ENCODE assay signal across 25 cellular contexts in genomic region chr1:29812397-29813135, GRCh38.
DNase-seq lines count a peak whose midpoint lies in the region; ATAC-seq and TF ChIP-seq lines count a peak whose summit lies in the region.
"Had no signal": no experiment of that assay in that cellular context is flagged by ENCODE, and none has a peak within 500 bp of the region (broad histone marks: within the 10 kb centered on the region; RNA-seq: fewer than 3 reads in every experiment).

No MANE protein-coding gene starts in this region.

- no peak overlapping the region for H3K27ac Mint-ChIP-seq in chondrocyte (ENCODE audit: unreplicated experiment)
- no peak overlapping the region for H3K27ac Mint-ChIP-seq in progenitor cell of endocrine pancreas
- H3K27ac Mint-ChIP-seq in T-helper 17 cell, result no peak overlapping the region
- H3K27ac Mint-ChIP-seq: activated CD8-positive, alpha-beta T cell treated with anti-CD3 and anti-CD28 coated beads for 36 hours; activated naive CD8-positive, alpha-beta T cell; B cell; CD4-positive, alpha-beta memory T cell; naive thymus-derived CD8-positive, alpha-beta T cell; T-helper 2 cell treated with Interferon-gamma antibody and Interleukin-4, amounts not matched to agents 5 μg/mL and 100 μg/mL, for 36 hours had no signal

- H3F3A ChIP-seq in neural cell (ENCODE audit: insufficient read depth, low read length, poor library complexity, severe bottlenecking), result no peaks in the 10 kb centered on the region

- H3K9me2 ChIP-seq in neural cell (ENCODE audit: insufficient read depth, low read length), result no peaks in the 10 kb centered on the region

- TF ChIP-seq CTCF in chondrocyte (IDR thresholded peaks at IDR 0.05) (no peak), neural cell (IDR thresholded peaks at IDR 0.05; ENCODE audit: poor library complexity, severe bottlenecking) (no peak), upper lobe of right lung (IDR thresholded peaks at IDR 0.05) (no peak), progenitor cell of endocrine pancreas (IDR thresholded peaks at IDR 0.05; ENCODE audit: unreplicated experiment) (no peak), colonic mucosa (IDR thresholded peaks at IDR 0.05) (no peak)

- H4K20me1 ChIP-seq in neural cell (ENCODE audit: insufficient read depth), result no peaks in the 10 kb centered on the region

- H3K4me1 ChIP-seq in upper lobe of right lung (no peaks in the 10 kb centered on the region), colonic mucosa (no peaks in the 10 kb centered on the region)
- H3K4me1 ChIP-seq: Peyer's patch, right lobe of liver, vagina had no signal

- no peaks in the 10 kb centered on the region for H3K36me3 Mint-ChIP-seq in chondrocyte (ENCODE audit: low read depth)
- no peaks in the 10 kb centered on the region for H3K36me3 Mint-ChIP-seq in progenitor cell of endocrine pancreas (ENCODE audit: insufficient read depth)
- no peaks in the 10 kb centered on the region for H3K36me3 Mint-ChIP-seq in T-helper 17 cell (ENCODE audit: low read depth)
- H3K36me3 Mint-ChIP-seq: activated naive CD8-positive, alpha-beta T cell; CD4-positive, alpha-beta memory T cell; naive thymus-derived CD8-positive, alpha-beta T cell had no signal

- intact Hi-C loops in cardiac septum (cut with DNase I), result no loop called here
- intact Hi-C loops in Right ventricle myocardium inferior (cut with DNase I), result no loop called here
- intact Hi-C loops in upper lobe of right lung (cut with DNase I), result no loop called here
- intact Hi-C loops in colonic mucosa (cut with DNase I), result no loop called here

- TF ChIP-seq EP300 in neural cell (conservative IDR thresholded peaks at IDR 0.05; ENCODE audit: poor library complexity, severe bottlenecking), result peak; percentile 66

- peak overlapping the region; percentile 24 for H3K4me3 ChIP-seq in neural cell (ENCODE audit: low read length)
- no peak overlapping the region for H3K4me3 ChIP-seq in upper lobe of right lung
- H3K4me3 ChIP-seq in colonic mucosa, result no peak overlapping the region
- H3K4me3 ChIP-seq: Peyer's patch, right lobe of liver, vagina had no signal

- H2AFZ ChIP-seq in neural cell (ENCODE audit: low read depth, low read length), result no peak overlapping the region

- H3K9me3 Mint-ChIP-seq in chondrocyte (ENCODE audit: low read depth) (no peaks in the 10 kb centered on the region), progenitor cell of endocrine pancreas (ENCODE audit: low read depth) (no peaks in the 10 kb centered on the region)
- H3K9me3 Mint-ChIP-seq: activated CD8-positive, alpha-beta T cell treated with anti-CD3 and anti-CD28 coated beads for 36 hours; stimulated activated naive CD8-positive, alpha-beta T cell treated with anti-CD3 and anti-CD28 coated beads, Interleukin-15, amount 100 ng/mL, for 72 hours; T-helper 2 cell treated with Interferon-gamma antibody and Interleukin-4, amounts not matched to agents 5 μg/mL and 100 μg/mL, for 36 hours had no signal

- TF ChIP-seq RAD21 in neural cell (conservative IDR thresholded peaks at IDR 0.05), result no peak

- no peaks in the 10 kb centered on the region for H3K27me3 ChIP-seq in neural cell (ENCODE audit: insufficient read depth, low read depth, low read length)
- H3K27me3 ChIP-seq in upper lobe of right lung, result peaks cover 7% of the 10 kb centered on the region
- H3K27me3 ChIP-seq in colonic mucosa, result no peaks in the 10 kb centered on the region
- H3K27me3 ChIP-seq: Peyer's patch, right lobe of liver, vagina had no signal

- H3K27me3 Mint-ChIP-seq in chondrocyte (ENCODE audit: low read depth) (peaks cover 35% of the 10 kb centered on the region), progenitor cell of endocrine pancreas (peaks cover 6% of the 10 kb centered on the region), T-helper 17 cell (peaks cover 21% of the 10 kb centered on the region)
- H3K27me3 Mint-ChIP-seq: B cell had no signal

- ATAC-seq in Right ventricle myocardium inferior, result no peak
- ATAC-seq in upper lobe of right lung, result peak; percentile 34
- ATAC-seq in T-helper 17 cell, result no peak
- ATAC-seq: activated CD8-positive, alpha-beta T cell treated with anti-CD3 and anti-CD28 coated beads for 36 hours; naive thymus-derived CD8-positive, alpha-beta T cell; right lobe of liver; stimulated activated naive CD8-positive, alpha-beta T cell treated with anti-CD3 and anti-CD28 coated beads, Interleukin-15, amount 100 ng/mL, for 72 hours had no signal

- no peak overlapping the region for H3K4me2 ChIP-seq in neural cell (ENCODE audit: low read length)

- DNase-seq in cardiac septum (ENCODE audit: low spot score), result peak; percentile 41
- no peak for DNase-seq in Right ventricle myocardium inferior (ENCODE audit: missing footprints)
- peak; percentile 30 for DNase-seq in chondrocyte (ENCODE audit: low spot score)
- no peak for DNase-seq in upper lobe of right lung
- DNase-seq in progenitor cell of endocrine pancreas (ENCODE audit: low spot score, unreplicated experiment), result no peak
- no peak for DNase-seq in colonic mucosa
- DNase-seq in T-helper 17 cell, result no peak
- DNase-seq: activated CD4-positive, CD25-positive, alpha-beta regulatory T cell treated with anti-CD3 and anti-CD28 coated beads, Interleukin-2, amount 50 U/mL, for 72 hours; activated CD8-positive, alpha-beta T cell treated with anti-CD3 and anti-CD28 coated beads for 36 hours; CD4-positive, alpha-beta memory T cell; GOT3; NCI-H2081 treated with DMSO at 0.1 percent for 48 hours; NCI-H226; NCI-H69; Peyer's patch; SHP77 treated with DMSO at 0.1 percent for 48 hours; stimulated activated CD8-positive, alpha-beta memory T cell treated with anti-CD3 and anti-CD28 coated beads, Interleukin-4, amount 100 ng/mL, for 48 hours; stimulated activated naive CD8-positive, alpha-beta T cell treated with anti-CD3 and anti-CD28 coated beads, Interleukin-15, amount 100 ng/mL, for 72 hours had no signal

- no peaks in the 10 kb centered on the region for H3K36me3 ChIP-seq in neural cell (ENCODE audit: insufficient read depth, low read length)
- no peaks in the 10 kb centered on the region for H3K36me3 ChIP-seq in upper lobe of right lung
- no peaks in the 10 kb centered on the region for H3K36me3 ChIP-seq in colonic mucosa
- H3K36me3 ChIP-seq: Peyer's patch, right lobe of liver, vagina had no signal

- H3K9me3 ChIP-seq in neural cell (ENCODE audit: low read length) (no peaks in the 10 kb centered on the region), upper lobe of right lung (no peaks in the 10 kb centered on the region), colonic mucosa (no peaks in the 10 kb centered on the region), T-helper 17 cell (ENCODE audit: control insufficient read depth, low read length, poor library complexity, severe bottlenecking) (no peaks in the 10 kb centered on the region)
- H3K9me3 ChIP-seq: Peyer's patch, right lobe of liver, vagina had no signal

- no peaks in the 10 kb centered on the region for H3K4me1 Mint-ChIP-seq in chondrocyte (ENCODE audit: low read depth)
- H3K4me1 Mint-ChIP-seq in progenitor cell of endocrine pancreas (ENCODE audit: low read depth), result no peaks in the 10 kb centered on the region
- peaks cover 4% of the 10 kb centered on the region for H3K4me1 Mint-ChIP-seq in T-helper 17 cell
- H3K4me1 Mint-ChIP-seq: B cell; CD4-positive, alpha-beta memory T cell; stimulated activated naive CD8-positive, alpha-beta T cell treated with anti-CD3 and anti-CD28 coated beads, Interleukin-15, amount 100 ng/mL, for 72 hours had no signal

- no peaks in the 10 kb centered on the region for H3K79me2 ChIP-seq in neural cell (replicated peaks; ENCODE audit: insufficient read depth, low read length)

- H3K4me3 Mint-ChIP-seq in chondrocyte (ENCODE audit: unreplicated experiment) (no peak overlapping the region), progenitor cell of endocrine pancreas (ENCODE audit: low read depth) (no peak overlapping the region), T-helper 17 cell (no peak overlapping the region)
- H3K4me3 Mint-ChIP-seq: activated CD8-positive, alpha-beta T cell treated with anti-CD3 and anti-CD28 coated beads for 36 hours; activated naive CD8-positive, alpha-beta T cell; B cell; CD4-positive, alpha-beta memory T cell; naive thymus-derived CD8-positive, alpha-beta T cell; stimulated activated naive CD8-positive, alpha-beta T cell treated with anti-CD3 and anti-CD28 coated beads, Interleukin-15, amount 100 ng/mL, for 72 hours; T-helper 2 cell treated with Interferon-gamma antibody and Interleukin-4, amounts not matched to agents 5 μg/mL and 100 μg/mL, for 36 hours had no signal

- H3K27ac ChIP-seq in neural cell (ENCODE audit: low read length), result no peak overlapping the region
- no peak overlapping the region for H3K27ac ChIP-seq in upper lobe of right lung
- H3K27ac ChIP-seq in colonic mucosa, result no peak overlapping the region
- H3K27ac ChIP-seq: Peyer's patch, right lobe of liver, vagina had no signal

- H3K9ac ChIP-seq in neural cell (ENCODE audit: low read length) (no peak overlapping the region), colonic mucosa (ENCODE audit: low read depth in 2 of 2, low read length in 2 of 2) (no peak overlapping the region)

TF ChIP-seq in neural cell, 6 proteins besides CTCF, POLR2A, EP300 and RAD21:
- TF ChIP-seq, protein P1, sequence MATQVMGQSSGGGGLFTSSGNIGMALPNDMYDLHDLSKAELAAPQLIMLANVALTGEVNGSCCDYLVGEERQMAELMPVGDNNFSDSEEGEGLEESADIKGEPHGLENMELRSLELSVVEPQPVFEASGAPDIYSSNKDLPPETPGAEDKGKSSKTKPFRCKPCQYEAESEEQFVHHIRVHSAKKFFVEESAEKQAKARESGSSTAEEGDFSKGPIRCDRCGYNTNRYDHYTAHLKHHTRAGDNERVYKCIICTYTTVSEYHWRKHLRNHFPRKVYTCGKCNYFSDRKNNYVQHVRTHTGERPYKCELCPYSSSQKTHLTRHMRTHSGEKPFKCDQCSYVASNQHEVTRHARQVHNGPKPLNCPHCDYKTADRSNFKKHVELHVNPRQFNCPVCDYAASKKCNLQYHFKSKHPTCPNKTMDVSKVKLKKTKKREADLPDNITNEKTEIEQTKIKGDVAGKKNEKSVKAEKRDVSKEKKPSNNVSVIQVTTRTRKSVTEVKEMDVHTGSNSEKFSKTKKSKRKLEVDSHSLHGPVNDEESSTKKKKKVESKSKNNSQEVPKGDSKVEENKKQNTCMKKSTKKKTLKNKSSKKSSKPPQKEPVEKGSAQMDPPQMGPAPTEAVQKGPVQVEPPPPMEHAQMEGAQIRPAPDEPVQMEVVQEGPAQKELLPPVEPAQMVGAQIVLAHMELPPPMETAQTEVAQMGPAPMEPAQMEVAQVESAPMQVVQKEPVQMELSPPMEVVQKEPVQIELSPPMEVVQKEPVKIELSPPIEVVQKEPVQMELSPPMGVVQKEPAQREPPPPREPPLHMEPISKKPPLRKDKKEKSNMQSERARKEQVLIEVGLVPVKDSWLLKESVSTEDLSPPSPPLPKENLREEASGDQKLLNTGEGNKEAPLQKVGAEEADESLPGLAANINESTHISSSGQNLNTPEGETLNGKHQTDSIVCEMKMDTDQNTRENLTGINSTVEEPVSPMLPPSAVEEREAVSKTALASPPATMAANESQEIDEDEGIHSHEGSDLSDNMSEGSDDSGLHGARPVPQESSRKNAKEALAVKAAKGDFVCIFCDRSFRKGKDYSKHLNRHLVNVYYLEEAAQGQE (IDR thresholded peaks at IDR 0.05; ENCODE audit: borderline replicate concordance), result no peak
- peak; percentile 42 for TF ChIP-seq POLR2AphosphoS5 (IDR thresholded peaks at IDR 0.05)
- TF ChIP-seq SMC3 (conservative IDR thresholded peaks at IDR 0.05; ENCODE audit: poor library complexity), result no peak
TF ChIP-seq in neural cell: peak in this region for 1.

Comparison
In these comparisons a context has a peak if more than half of its experiments do, and no peak if none do; other contexts are left out.
1. DNase-seq: peak in cardiac septum (single experiment) and chondrocyte (single experiment); none in Right ventricle myocardium inferior (single experiment), upper lobe of right lung (single experiment), progenitor cell of endocrine pancreas (single experiment), colonic mucosa (single experiment) and T-helper 17 cell (0 of 3).